ENCODE assay signal across 1 cellular context in the genomic region with DNA sequence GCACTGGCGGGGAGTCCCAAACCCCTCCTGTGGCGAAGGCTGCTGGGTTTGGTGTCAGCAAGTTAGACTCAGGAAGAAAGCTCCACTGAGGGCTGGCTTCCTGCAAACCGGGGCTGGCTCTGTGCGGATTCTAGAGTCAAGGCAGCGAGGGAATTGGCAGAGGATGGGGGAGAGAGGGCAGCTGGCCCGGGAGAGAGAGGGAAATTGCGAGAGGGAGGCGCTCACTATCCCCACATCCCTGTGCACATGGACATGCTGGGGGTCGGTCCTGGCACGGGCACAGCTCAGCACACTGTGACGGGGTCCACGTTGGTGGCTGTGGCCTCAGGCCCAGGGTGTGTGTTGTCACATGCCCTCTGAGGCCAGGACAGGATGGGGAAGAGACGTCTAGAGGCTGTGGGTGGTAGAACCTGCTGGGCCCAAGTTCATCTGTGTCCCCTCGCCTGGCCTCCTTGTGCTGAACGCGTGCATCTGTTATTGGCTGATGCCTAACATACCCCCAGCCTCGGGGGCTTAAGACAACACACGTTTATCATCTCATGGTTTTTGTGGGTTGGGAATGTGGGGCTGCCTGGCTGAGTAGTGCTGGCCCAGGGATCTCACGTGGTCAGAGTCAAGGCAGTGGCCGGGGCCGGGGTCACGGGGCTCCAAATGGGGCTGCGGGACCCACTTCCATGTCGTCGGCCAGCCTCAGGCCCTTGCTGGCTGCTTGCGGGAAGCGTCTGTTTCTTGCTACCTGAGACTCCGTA.
TF ChIP-seq lines count a peak whose summit lies in the region.

No MANE protein-coding gene starts in this region.

TF ChIP-seq in IMR-90, 13 proteins besides CTCF, POLR2A, EP300 and RAD21:
- TF ChIP-seq RCOR1 (IDR thresholded peaks at IDR 0.05; ENCODE audit: insufficient replicate concordance, low read length) (no peak), BHLHE40 (IDR thresholded peaks at IDR 0.05; ENCODE audit: low read depth, low read length) (no peak)
